In the genomic region with DNA sequence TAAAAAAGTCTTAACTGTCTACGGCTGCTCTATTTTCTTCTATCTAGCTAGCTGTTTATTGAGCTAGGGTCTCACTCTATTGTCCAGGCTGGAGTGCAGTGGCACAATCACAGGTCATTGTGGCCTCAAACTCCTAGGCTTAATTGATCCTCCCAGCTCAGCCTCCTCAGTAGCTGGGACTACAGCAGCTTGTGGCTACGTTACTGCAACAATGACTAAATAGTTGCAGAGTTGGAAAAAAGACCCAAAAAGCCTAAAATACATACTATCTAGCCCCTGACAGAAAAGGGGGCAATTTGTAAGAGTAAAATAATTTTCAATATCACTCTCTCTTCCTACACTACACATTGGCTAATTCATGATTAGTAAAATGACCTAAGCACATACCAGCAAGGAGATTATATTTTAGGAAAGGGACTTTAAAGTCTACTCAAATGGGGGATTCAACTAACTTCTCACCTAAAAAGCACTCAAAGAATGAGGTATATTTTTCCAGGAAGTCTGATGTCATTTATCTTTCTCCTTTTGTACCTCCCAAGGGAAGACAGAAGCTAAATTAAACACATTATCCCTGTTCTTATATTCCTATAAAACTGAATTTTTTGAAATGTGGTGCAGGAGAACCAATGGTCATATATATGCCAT, we compare ENCODE assay signal across 8 cellular contexts.
DNase-seq lines count a peak whose midpoint lies in the region; ATAC-seq and TF ChIP-seq lines count a peak whose summit lies in the region.

No MANE protein-coding gene starts in this region.

- no peaks in the 10 kb centered on the region for H3K27me3 ChIP-seq in body of pancreas
- H3K27me3 ChIP-seq in lung (ENCODE audit: control insufficient read depth, insufficient read depth): no peaks in the 10 kb centered on the region
- no peaks in the 10 kb centered on the region for H3K27me3 ChIP-seq in tibial nerve

- no peak for TF ChIP-seq EP300 in tibial nerve (IDR thresholded peaks at IDR 0.05)

- H3K36me3 Mint-ChIP-seq in activated CD8-positive, alpha-beta memory T cell treated with anti-CD3 and anti-CD28 coated beads, Interleukin-2, amount 10 ng/mL, durations not matched to agents 7 days and 5 days: peaks cover 41% of the 10 kb centered on the region

- TF ChIP-seq POLR2A in body of pancreas (IDR thresholded peaks at IDR 0.05): no peak
- TF ChIP-seq POLR2A in tibial nerve (IDR thresholded peaks at IDR 0.05): no peak

- H3K4me1 ChIP-seq in body of pancreas: peaks cover 18% of the 10 kb centered on the region
- H3K4me1 ChIP-seq in lung (ENCODE audit: control insufficient read depth in 2 of 2, insufficient read depth in 2 of 2, low read length in 2 of 2): peaks cover 2 to 18% of the 10 kb centered on the region in 2 donors
- H3K4me1 ChIP-seq in tibial nerve: peaks cover 5 to 70% (median 40%) of the 10 kb centered on the region in 4 donors

- H3K4me1 Mint-ChIP-seq in activated CD8-positive, alpha-beta memory T cell treated with anti-CD3 and anti-CD28 coated beads, Interleukin-2, amount 10 ng/mL, durations not matched to agents 7 days and 5 days: peaks cover 42% of the 10 kb centered on the region

- no peak for ATAC-seq in activated CD8-positive, alpha-beta memory T cell treated with anti-CD3 and anti-CD28 coated beads, Interleukin-2, amount 10 ng/mL, durations not matched to agents 7 days and 5 days
- no peak for ATAC-seq in body of pancreas
- ATAC-seq in lung (ENCODE audit: insufficient read depth, low FRiP score): no peak
- ATAC-seq in GM18909 (IDR thresholded peaks at IDR 0.05; ENCODE audit: poor library complexity, unreplicated experiment): no peak

- no peaks in the 10 kb centered on the region for H3K27me3 Mint-ChIP-seq in activated CD8-positive, alpha-beta memory T cell treated with anti-CD3 and anti-CD28 coated beads, Interleukin-2, amount 10 ng/mL, durations not matched to agents 7 days and 5 days

- intact Hi-C loops in body of pancreas (cut with DNase I): no loop called here

- peak overlapping the region in 3 of 4 donors; percentile 17 to 67 (median 62) for H3K27ac ChIP-seq in body of pancreas
- H3K27ac ChIP-seq in lung (ENCODE audit: low read depth in 1 of 2, low read length in 1 of 2): peak overlapping the region; percentile 67 to 98
- H3K27ac ChIP-seq in tibial nerve: peak overlapping the region; percentile 77 to 95 (median 87)

- H3K9me3 ChIP-seq in body of pancreas (no peaks in the 10 kb centered on the region), lung (ENCODE audit: control insufficient read depth in 2 of 2, insufficient read depth in 1 of 2, low read length in 1 of 2) (no peaks in the 10 kb centered on the region), tibial nerve (no peaks in the 10 kb centered on the region)

- H3K4me3 ChIP-seq in body of pancreas (no peak overlapping the region), lung (no peak overlapping the region), tibial nerve (no peak overlapping the region)

- H3K27ac Mint-ChIP-seq in activated CD8-positive, alpha-beta memory T cell treated with anti-CD3 and anti-CD28 coated beads, Interleukin-2, amount 10 ng/mL, durations not matched to agents 7 days and 5 days: peak overlapping the region; percentile 65

- TF ChIP-seq CTCF in body of pancreas (IDR thresholded peaks at IDR 0.05): no peak
- TF ChIP-seq CTCF in lung (IDR thresholded peaks at IDR 0.05; ENCODE audit: control extremely low read depth, extremely low read depth): no peak
- no peak for TF ChIP-seq CTCF in tibial nerve (IDR thresholded peaks at IDR 0.05)

- CTCF ChIA-PET in activated CD8-positive, alpha-beta memory T cell treated with anti-CD3 and anti-CD28 coated beads, Interleukin-2, amount 10 ng/mL, durations not matched to agents 7 days and 5 days (lab: Charles Lee): interaction anchor here (0.6 to 6.5 kb wide), 38 partner anchors 8 to 390 kb away, joined by 3 to 384 read pairs (median 4); a partner anchor contains a TSS

- no peak overlapping the region for H3K4me3 Mint-ChIP-seq in activated CD8-positive, alpha-beta memory T cell treated with anti-CD3 and anti-CD28 coated beads, Interleukin-2, amount 10 ng/mL, durations not matched to agents 7 days and 5 days

- H3K36me3 ChIP-seq in body of pancreas (replicated peaks in 1 of 2; ENCODE audit: insufficient read depth in 1 of 2, low read depth in 2 of 2) (peaks cover 0 to 4% of the 10 kb centered on the region in 2 donors), lung (ENCODE audit: control insufficient read depth in 2 of 2, insufficient read depth in 2 of 2, low read length in 2 of 2) (peaks cover 8 to 12% of the 10 kb centered on the region in 2 donors), tibial nerve (peaks cover 0 to 55% (median 2%) of the 10 kb centered on the region in 3 donors)

- no peaks in the 10 kb centered on the region for H3K9me3 Mint-ChIP-seq in activated CD8-positive, alpha-beta memory T cell treated with anti-CD3 and anti-CD28 coated beads, Interleukin-2, amount 10 ng/mL, durations not matched to agents 7 days and 5 days (ENCODE audit: low read depth)

- no peak for DNase-seq in activated CD8-positive, alpha-beta memory T cell treated with anti-CD3 and anti-CD28 coated beads, Interleukin-2, amount 10 ng/mL, durations not matched to agents 7 days and 5 days
- no peak for DNase-seq in activated CD8-positive, alpha-beta memory T cell treated with anti-CD3 and anti-CD28 coated beads, Interleukin-2, amount 50 U/mL, for 48 hours
- DNase-seq in body of pancreas: no peak
- no peak for DNase-seq in lung (ENCODE audit: low spot score)
- DNase-seq in tibial nerve (ENCODE audit: low spot score in 2 of 2): no peak
- no peak for DNase-seq in activated CD4-positive, alpha-beta T cell treated with anti-CD3 and anti-CD28 coated beads for 4 hours
- DNase-seq in islet precursor cell: no peak

- WGBS in body of pancreas, 2 donors: 89 to 93% methylated on average over 2 of the region's 2 CpGs
- 93 to 97% methylated on average over 2 of the region's 2 CpGs for WGBS in lung, 2 donors
- 94 to 96% methylated on average over 2 of the region's 2 CpGs for WGBS in tibial nerve, 2 donors
